ENCODE assay signal across 8 cellular contexts in genomic region chr5:1110930-1111726, GRCh38. TPM values are rescaled to one million over a fixed set of nuclear protein-coding genes. Genes with fewer than 3 reads are reported as not detected.
DNase-seq lines count a peak whose midpoint lies in the region; TF ChIP-seq lines count a peak whose summit lies in the region.

No MANE protein-coding gene starts in this region.

- no peaks in the 10 kb centered on the region for H3K4me1 Mint-ChIP-seq in HFFc6 (ENCODE audit: low read depth)
- peaks cover 3% of the 10 kb centered on the region for H3K4me1 Mint-ChIP-seq in chondrocyte (ENCODE audit: low read depth)

- H3K4me3 ChIP-seq in Peyer's patch = peak overlapping the region; percentile 78 to 97 (median 86)
- H3K4me3 ChIP-seq in lower leg skin (ENCODE audit: low read depth, poor library complexity, severe bottlenecking) = peak overlapping the region; percentile 86
- H3K4me3 ChIP-seq in tibial nerve = peak overlapping the region; percentile 77 to 90 (median 82)

- peaks cover 0 to 44% (median 14%) of the 10 kb centered on the region in 4 donors for H3K4me1 ChIP-seq in Peyer's patch
- H3K4me1 ChIP-seq in tibial nerve = peaks cover 0 to 35% (median 7%) of the 10 kb centered on the region in 4 donors

- DNase-seq in DMS 273 (lab: John Stamatoyannopoulos, UW; ENCODE audit: unreplicated experiment) (peak; percentile 38), DMS 273 treated with DMSO at 0.1 percent for 48 hours (lab: John Stamatoyannopoulos, UW) (no peak), HFFc6 (no peak), Peyer's patch (peak in 2 of 3 donors; percentile 57 to 70), chondrocyte (ENCODE audit: low spot score) (no peak), lower leg skin (ENCODE audit: low spot score in 2 of 2) (no peak), tibial nerve (ENCODE audit: low spot score in 2 of 2) (no peak)
- DNase-seq in stimulated activated CD4-positive, alpha-beta T cell treated with anti-CD3 and anti-CD28 coated beads, Interleukin-4, amount 100 ng/mL, for 24 hours = no peak

- no peak for TF ChIP-seq CTCF in HFFc6 (IDR thresholded peaks at IDR 0.05)
- TF ChIP-seq CTCF in Peyer's patch (IDR thresholded peaks at IDR 0.05) = no peak
- no peak for TF ChIP-seq CTCF in chondrocyte (IDR thresholded peaks at IDR 0.05)
- no peak for TF ChIP-seq CTCF in lower leg skin (IDR thresholded peaks at IDR 0.05)
- no peak for TF ChIP-seq CTCF in tibial nerve (IDR thresholded peaks at IDR 0.05)

- H3K9me3 ChIP-seq in Peyer's patch (no peaks in the 10 kb centered on the region), tibial nerve (no peaks in the 10 kb centered on the region)

- no peak overlapping the region for H3K27ac Mint-ChIP-seq in HFFc6
- no peak overlapping the region for H3K27ac Mint-ChIP-seq in chondrocyte (ENCODE audit: unreplicated experiment)

- 0 to 2% methylated on average over 29 to 33 of the region's 54 CpGs for WGBS in lower leg skin, 2 donors
- 9 to 11% methylated on average over 10 to 22 of the region's 54 CpGs for WGBS in tibial nerve, 2 donors

- peaks cover 26% of the 10 kb centered on the region for H3K27me3 Mint-ChIP-seq in HFFc6 (ENCODE audit: insufficient read depth)
- H3K27me3 Mint-ChIP-seq in chondrocyte (ENCODE audit: low read depth) = peaks cover 8% of the 10 kb centered on the region

- no peaks in the 10 kb centered on the region for H3K27me3 ChIP-seq in Peyer's patch
- H3K27me3 ChIP-seq in tibial nerve = no peaks in the 10 kb centered on the region

- intact Hi-C loops in lower leg skin (cut with DNase I; ENCODE audit: low total_unique reads) = no loop called here

- H3K36me3 ChIP-seq in Peyer's patch (no peaks in the 10 kb centered on the region), tibial nerve (no peaks in the 10 kb centered on the region)

- no peaks in the 10 kb centered on the region for H3K36me3 Mint-ChIP-seq in HFFc6 (ENCODE audit: low read depth)
- H3K36me3 Mint-ChIP-seq in chondrocyte (ENCODE audit: low read depth) = no peaks in the 10 kb centered on the region

- H3K4me3 Mint-ChIP-seq in HFFc6 (peak overlapping the region; percentile 84), chondrocyte (ENCODE audit: unreplicated experiment) (peak overlapping the region; percentile 72)

- H3K27ac ChIP-seq in Peyer's patch = peak overlapping the region; percentile 80 to 96 (median 92)
- peak overlapping the region; percentile 72 to 89 (median 88) for H3K27ac ChIP-seq in tibial nerve

- TF ChIP-seq POLR2A in Peyer's patch (IDR thresholded peaks at IDR 0.05) = no peak
- no peak for TF ChIP-seq POLR2A in lower leg skin (IDR thresholded peaks at IDR 0.05)
- TF ChIP-seq POLR2A in tibial nerve (IDR thresholded peaks at IDR 0.05) = peak in 1 of 2 donors; percentile 8

- no peak for TF ChIP-seq EP300 in tibial nerve (IDR thresholded peaks at IDR 0.05)

- H3K9me3 Mint-ChIP-seq in HFFc6 (no peaks in the 10 kb centered on the region), chondrocyte (ENCODE audit: low read depth) (no peaks in the 10 kb centered on the region)

RNA-seq across cellular contexts. Expression of gene SLC12A7, which starts 0.7 kb away (rescaled TPM):
- under 1 TPM in 3 of 6 experiments, not detected in 3; 0.07 to 0.09 (median 0.09) TPM for total RNA-seq in HFFc6 (2021; fragmentation: NEBNext Ultra II Directional; extraction: Animal tissue kit (Norgen Biotek cat#: 25700))
- total RNA-seq in Peyer's patch (100 to 1,000 TPM in 3 of 4 donors, 10 to 100 TPM in 1; 87.2 to 182 (median 116) TPM), chondrocyte (2.0 to 4.9 TPM (median 3.7 TPM) in 3 replicates), lower leg skin (10 to 100 TPM; 10.6 to 32.2 (median 18.1) TPM), tibial nerve (10 to 100 TPM; 11.4 to 39.3 (median 18.8) TPM)

Comparison
In these comparisons a context has a peak if more than half of its experiments do, and no peak if none do; other contexts are left out.
1. DNase-seq: peak in DMS 273 (single experiment) and Peyer's patch (2 of 3); none in DMS 273 treated with DMSO at 0.1 percent for 48 hours (single experiment), HFFc6 (single experiment), chondrocyte (single experiment), lower leg skin (0 of 2), tibial nerve (0 of 2) and stimulated activated CD4-positive, alpha-beta T cell treated with anti-CD3 and anti-CD28 coated beads, Interleukin-4, amount 100 ng/mL, for 24 hours (single experiment).
2. Peak in every context shown above with its lines, with median percentiles within 50 percentile points of each other: H3K4me3 ChIP-seq.